Comparison of ENCODE assay signal across 17 cellular contexts in the genomic region with DNA sequence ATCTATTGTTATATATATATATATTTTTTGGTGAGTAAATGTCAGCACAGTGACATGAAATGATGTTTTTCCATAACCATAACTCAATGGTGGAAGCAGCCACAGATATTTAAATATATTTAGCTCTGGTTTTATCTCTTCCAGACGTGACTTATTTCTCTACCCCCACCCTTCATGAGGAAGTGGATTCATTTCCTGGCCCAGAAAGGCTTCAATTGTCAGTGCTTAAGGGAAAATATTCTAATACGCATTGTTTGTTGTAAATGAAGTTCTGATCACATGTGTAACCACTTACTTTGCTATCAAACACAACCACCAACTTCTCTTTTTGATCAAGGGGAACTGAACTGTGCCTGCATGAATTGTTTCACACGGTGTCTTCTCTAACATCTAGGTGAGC. TPM values are rescaled to one million over a fixed set of nuclear protein-coding genes. Genes with fewer than 3 reads are reported as not detected.
"Had no signal": no experiment of that assay in that cellular context is flagged by ENCODE, and none has a peak within 500 bp of the region (broad histone marks: within the 10 kb centered on the region; RNA-seq: fewer than 3 reads in every experiment).

No MANE protein-coding gene starts in this region.

- DNase-seq: activated CD4-positive, alpha-beta T cell treated with anti-CD3 and anti-CD28 coated beads for 48 hours; activated CD8-positive, alpha-beta memory T cell treated with anti-CD3 and anti-CD28 coated beads for 24 hours; activated naive CD4-positive, alpha-beta T cell treated with anti-CD3 and anti-CD28 coated beads for 36 hours; activated T-cell treated with anti-CD3 and anti-CD28 coated beads for 4 hours; colonic mucosa; effector memory CD4-positive, alpha-beta T cell; immature natural killer cell; nucleus accumbens; psoas muscle; sigmoid colon; stimulated activated naive CD4-positive, alpha-beta T cell treated with Interleukin-2 at 50 U/mL for 16 hours had no signal

- ATAC-seq: activated T-helper 17 cell treated with anti-CD3 and anti-CD28 coated beads, Interleukin-2, amount 50 U/mL, for 72 hours; natural killer cell treated with Interleukin-12 subunit alpha and Interleukin-12 subunit beta and Interleukin-15 and Interleukin-18, amount 100 ng/mL, for 72 hours; psoas muscle; WTC11 had no signal

RNA-seq across cellular contexts. Expression of gene CLDN16, which starts 14.0 kb away (rescaled TPM):
- total RNA-seq: activated naive CD4-positive, alpha-beta T cell treated with anti-CD3 and anti-CD28 coated beads for 36 hours; activated T-helper 17 cell treated with anti-CD3 and anti-CD28 coated beads, Interleukin-2, amount 50 U/mL, for 72 hours; cardiac septum; colonic mucosa; natural killer cell treated with Interleukin-12 subunit alpha and Interleukin-12 subunit beta and Interleukin-15 and Interleukin-18, amount 100 ng/mL, for 72 hours; psoas muscle; sigmoid colon; WTC11 had no signal
- polyA plus RNA-seq: immature natural killer cell, psoas muscle had no signal

RNA-seq across cellular contexts. Expression of gene TMEM207, which starts 47.8 kb away (rescaled TPM):
- total RNA-seq: activated naive CD4-positive, alpha-beta T cell treated with anti-CD3 and anti-CD28 coated beads for 36 hours; activated T-helper 17 cell treated with anti-CD3 and anti-CD28 coated beads, Interleukin-2, amount 50 U/mL, for 72 hours; cardiac septum; colonic mucosa; epithelial cell of proximal tubule; natural killer cell treated with Interleukin-12 subunit alpha and Interleukin-12 subunit beta and Interleukin-15 and Interleukin-18, amount 100 ng/mL, for 72 hours; psoas muscle; sigmoid colon; suprapubic skin; WTC11 had no signal
- polyA plus RNA-seq: immature natural killer cell, psoas muscle, sigmoid colon had no signal
